ENCODE assay signal across 8 cellular contexts in genomic region chr11:3581389-3581725, GRCh38.
DNase-seq lines count a peak whose midpoint lies in the region; ATAC-seq, FAIRE-seq and TF ChIP-seq lines count a peak whose summit lies in the region.
"Not testable (repeated sequence)": the region's sequence is repeated elsewhere in the genome, so short reads cannot be mapped to it uniquely, and the experiment has no call there.

No MANE protein-coding gene starts in this region.

- peak overlapping the region; percentile 48 for H3K4me3 Mint-ChIP-seq in activated CD4-positive, alpha-beta T cell treated with anti-CD3 and anti-CD28 coated beads for 36 hours
- H3K4me3 Mint-ChIP-seq in activated naive CD4-positive, alpha-beta T cell treated with anti-CD3 and anti-CD28 coated beads, Interleukin-2, amount 10 ng/mL, durations not matched to agents 7 days and 5 days = peak overlapping the region; percentile 54
- peak overlapping the region; percentile 71 for H3K4me3 Mint-ChIP-seq in endodermal cell
- peak overlapping the region; percentile 42 to 80 (median 66) for H3K4me3 Mint-ChIP-seq in naive thymus-derived CD4-positive, alpha-beta T cell
- peak overlapping the region; percentile 66 for H3K4me3 Mint-ChIP-seq in stimulated activated memory B cell treated with anti-CD40 and anti-IgM and Interleukin-4, amounts not matched to agents 10 μg/mL and 1 μg/mL and 100 μg/mL, for 72 hours

- not testable (repeated sequence) for H3K4me1 Mint-ChIP-seq in activated CD4-positive, alpha-beta T cell treated with anti-CD3 and anti-CD28 coated beads for 36 hours; activated naive CD4-positive, alpha-beta T cell treated with anti-CD3 and anti-CD28 coated beads, Interleukin-2, amount 10 ng/mL, durations not matched to agents 7 days and 5 days
- H3K4me1 Mint-ChIP-seq in endodermal cell = peaks cover 34% of the 10 kb centered on the region
- peaks cover 0 to 13% (median 5%) of the 10 kb centered on the region in 7 donors for H3K4me1 Mint-ChIP-seq in naive thymus-derived CD4-positive, alpha-beta T cell
- peaks cover 15% of the 10 kb centered on the region for H3K4me1 Mint-ChIP-seq in stimulated activated memory B cell treated with anti-CD40 and anti-IgM and Interleukin-4, amounts not matched to agents 10 μg/mL and 1 μg/mL and 100 μg/mL, for 72 hours

- not testable (repeated sequence) for H3K9me3 Mint-ChIP-seq in activated CD4-positive, alpha-beta T cell treated with anti-CD3 and anti-CD28 coated beads for 36 hours (ENCODE audit: low read depth); activated naive CD4-positive, alpha-beta T cell treated with anti-CD3 and anti-CD28 coated beads, Interleukin-2, amount 10 ng/mL, durations not matched to agents 7 days and 5 days; endodermal cell; naive thymus-derived CD4-positive, alpha-beta T cell; stimulated activated memory B cell treated with anti-CD40 and anti-IgM and Interleukin-4, amounts not matched to agents 10 μg/mL and 1 μg/mL and 100 μg/mL, for 72 hours

- H3F3A ChIP-seq in DOHH2 (ENCODE audit: control insufficient read depth, insufficient read depth); OCI-LY1 (ENCODE audit: insufficient read depth, low read length): not testable (repeated sequence)

- H2AFZ ChIP-seq in OCI-LY1 (ENCODE audit: low read length) = not testable (repeated sequence)

- not testable (repeated sequence) for TF ChIP-seq RAD21 in A549 (conservative IDR thresholded peaks at IDR 0.05 in 1 of 2, IDR thresholded peaks at IDR 0.05 in 1 of 2)

- WGBS in A549 (ENCODE audit: missing lambda C conversion rate) = 6% methylated on average over 9 of the region's 10 CpGs
- WGBS in endodermal cell (ENCODE audit: insufficient coverage in 1 of 2, insufficient read length in 1 of 2), 2 experiments = 49 to 70% methylated on average over 2 to 10 of the region's 10 CpGs

- H3K27me3 Mint-ChIP-seq in activated CD4-positive, alpha-beta T cell treated with anti-CD3 and anti-CD28 coated beads for 36 hours = peaks cover 34% of the 10 kb centered on the region
- peaks cover 74% of the 10 kb centered on the region for H3K27me3 Mint-ChIP-seq in activated naive CD4-positive, alpha-beta T cell treated with anti-CD3 and anti-CD28 coated beads, Interleukin-2, amount 10 ng/mL, durations not matched to agents 7 days and 5 days
- peaks cover 31% of the 10 kb centered on the region for H3K27me3 Mint-ChIP-seq in endodermal cell (ENCODE audit: insufficient read depth)
- peaks cover 11 to 44% (median 29%) of the 10 kb centered on the region in 5 donors for H3K27me3 Mint-ChIP-seq in naive thymus-derived CD4-positive, alpha-beta T cell
- H3K27me3 Mint-ChIP-seq in stimulated activated memory B cell treated with anti-CD40 and anti-IgM and Interleukin-4, amounts not matched to agents 10 μg/mL and 1 μg/mL and 100 μg/mL, for 72 hours = peaks cover 60% of the 10 kb centered on the region

- peak overlapping the region; percentile 99 for H3K4me2 ChIP-seq in A549
- H3K4me2 ChIP-seq in DOHH2 (ENCODE audit: low read length) = 0 out of 2 replicates have a peak overlapping the region, but pooled peaks have one; percentile 33
- H3K4me2 ChIP-seq in OCI-LY1 (ENCODE audit: low read length) = not testable (repeated sequence)

- DNase-seq in A549 (ENCODE audit: low read depth in 1 of 2, low spot score in 1 of 2); activated CD4-positive, alpha-beta T cell treated with anti-CD3 and anti-CD28 coated beads for 36 hours; activated naive CD4-positive, alpha-beta T cell treated with anti-CD3 and anti-CD28 coated beads, Interleukin-2, amount 10 ng/mL, durations not matched to agents 7 days and 5 days; endodermal cell: not testable (repeated sequence)
- DNase-seq in naive thymus-derived CD4-positive, alpha-beta T cell = peak in 1 of 9 donors; percentile 4

- intact Hi-C loops in activated CD4-positive, alpha-beta T cell treated with anti-CD3 and anti-CD28 coated beads for 36 hours (cut with DNase I, micrococcal nuclease) = loop anchor here in 1 of 2 experiments (1.0 to 5.0 kb wide), 3 partner anchors 27 to 125 kb away; no protein-coding TSS in a partner anchor
- intact Hi-C loops in naive thymus-derived CD4-positive, alpha-beta T cell (cut with micrococcal nuclease) = not testable (repeated sequence)

- CTCF ChIA-PET in A549 (lab: Yijun Ruan, JAX) = interaction anchor here (0.7 to 1.5 kb wide), 12 partner anchors 8 to 395 kb away, joined by 3 to 8 read pairs (median 3); no protein-coding TSS in a partner anchor
- CTCF ChIA-PET in activated CD4-positive, alpha-beta T cell treated with anti-CD3 and anti-CD28 coated beads for 36 hours (lab: Charles Lee); activated naive CD4-positive, alpha-beta T cell treated with anti-CD3 and anti-CD28 coated beads, Interleukin-2, amount 10 ng/mL, durations not matched to agents 7 days and 5 days (lab: Charles Lee); naive thymus-derived CD4-positive, alpha-beta T cell (lab: Charles Lee): not testable (repeated sequence)

- H3K4me1 ChIP-seq in A549; DOHH2 (ENCODE audit: control insufficient read depth, low read length); OCI-LY1 (ENCODE audit: insufficient read depth, low read length, severe bottlenecking); endodermal cell (ENCODE audit: control insufficient read depth, insufficient read depth, low read length); naive thymus-derived CD4-positive, alpha-beta T cell (ENCODE audit: control insufficient read depth in 2 of 2, insufficient read depth in 2 of 2, low read length in 2 of 2): not testable (repeated sequence)

- not testable (repeated sequence) for TF ChIP-seq EP300 in A549 (IDR thresholded peaks at IDR 0.05)

- not testable (repeated sequence) for H3K36me3 Mint-ChIP-seq in activated CD4-positive, alpha-beta T cell treated with anti-CD3 and anti-CD28 coated beads for 36 hours (ENCODE audit: low read depth); activated naive CD4-positive, alpha-beta T cell treated with anti-CD3 and anti-CD28 coated beads, Interleukin-2, amount 10 ng/mL, durations not matched to agents 7 days and 5 days; endodermal cell (ENCODE audit: low read depth); naive thymus-derived CD4-positive, alpha-beta T cell; stimulated activated memory B cell treated with anti-CD40 and anti-IgM and Interleukin-4, amounts not matched to agents 10 μg/mL and 1 μg/mL and 100 μg/mL, for 72 hours

- not testable (repeated sequence) for H4K20me1 ChIP-seq in DOHH2 (ENCODE audit: control insufficient read depth, insufficient read depth, low read depth, low read length); OCI-LY1 (ENCODE audit: insufficient read depth, low read length)

- not testable (repeated sequence) for ATAC-seq in A549; activated CD4-positive, alpha-beta T cell treated with anti-CD3 and anti-CD28 coated beads for 36 hours; naive thymus-derived CD4-positive, alpha-beta T cell; stimulated activated memory B cell treated with anti-CD40 and anti-IgM and Interleukin-4, amounts not matched to agents 10 μg/mL and 1 μg/mL and 100 μg/mL, for 72 hours

- not testable (repeated sequence) for TF ChIP-seq POLR2A in A549 (IDR thresholded peaks at IDR 0.05; ENCODE audit: low read length)

- not testable (repeated sequence) for TF ChIP-seq CTCF in A549 (IDR thresholded peaks at IDR 0.05); DOHH2 (IDR thresholded peaks at IDR 0.05; ENCODE audit: low read depth, low read length, poor library complexity, severe bottlenecking); endodermal cell (conservative IDR thresholded peaks at IDR 0.05)
- 0 out of 2 replicates have a peak, but pooled peaks have one; percentile 18 for TF ChIP-seq CTCF in OCI-LY1 (IDR thresholded peaks at IDR 0.05; ENCODE audit: low read length)

- H3K4me3 ChIP-seq in A549; DOHH2 (ENCODE audit: low read length); OCI-LY1 (ENCODE audit: low read depth, low read length, poor library complexity, severe bottlenecking); endodermal cell (ENCODE audit: low read length); naive thymus-derived CD4-positive, alpha-beta T cell (ENCODE audit: low read length): not testable (repeated sequence)

- not testable (repeated sequence) for H3K9ac ChIP-seq in OCI-LY1 (ENCODE audit: low read length); endodermal cell (ENCODE audit: extremely low read depth, low read length, poor library complexity, severe bottlenecking)

- not testable (repeated sequence) for FAIRE-seq in A549 (lab: Jason Lieb, UNC)

- H3K36me3 ChIP-seq in DOHH2 (ENCODE audit: control insufficient read depth, low read length); OCI-LY1 (ENCODE audit: insufficient read depth, low read length); endodermal cell (ENCODE audit: control insufficient read depth, insufficient read depth, low read length); naive thymus-derived CD4-positive, alpha-beta T cell (ENCODE audit: control insufficient read depth in 2 of 3, insufficient read depth in 3 of 3, low read length in 3 of 3): not testable (repeated sequence)

- not testable (repeated sequence) for H3K79me2 ChIP-seq in DOHH2 (ENCODE audit: control insufficient read depth, low read length); OCI-LY1 (ENCODE audit: insufficient read depth, low read length)

- H3K9me2 ChIP-seq in DOHH2 (replicated peaks; ENCODE audit: control insufficient read depth, low read length); OCI-LY1 (ENCODE audit: low read depth, low read length): not testable (repeated sequence)

- not testable (repeated sequence) for H3K27me3 ChIP-seq in DOHH2 (ENCODE audit: control insufficient read depth, low read length); OCI-LY1 (ENCODE audit: insufficient read depth, low read length); endodermal cell (ENCODE audit: control insufficient read depth, insufficient read depth, low read length, poor library complexity, severe bottlenecking); naive thymus-derived CD4-positive, alpha-beta T cell (ENCODE audit: control insufficient read depth in 2 of 2, insufficient read depth in 2 of 2, low read length in 2 of 2)

- not testable (repeated sequence) for H3K27ac ChIP-seq in A549; DOHH2 (ENCODE audit: low read depth, low read length); OCI-LY1 (ENCODE audit: low read depth, low read length, poor library complexity, severe bottlenecking); endodermal cell (ENCODE audit: low read depth, low read length); naive thymus-derived CD4-positive, alpha-beta T cell (ENCODE audit: low read depth, low read length)

- H3K27ac Mint-ChIP-seq in activated CD4-positive, alpha-beta T cell treated with anti-CD3 and anti-CD28 coated beads for 36 hours; activated naive CD4-positive, alpha-beta T cell treated with anti-CD3 and anti-CD28 coated beads, Interleukin-2, amount 10 ng/mL, durations not matched to agents 7 days and 5 days; endodermal cell; stimulated activated memory B cell treated with anti-CD40 and anti-IgM and Interleukin-4, amounts not matched to agents 10 μg/mL and 1 μg/mL and 100 μg/mL, for 72 hours: not testable (repeated sequence)
- peak overlapping the region in 1 of 9 donors; percentile 70 for H3K27ac Mint-ChIP-seq in naive thymus-derived CD4-positive, alpha-beta T cell

- H3K9me3 ChIP-seq in A549; DOHH2 (ENCODE audit: control insufficient read depth, insufficient read depth, low read length); OCI-LY1 (ENCODE audit: low read length); endodermal cell (ENCODE audit: control insufficient read depth, low read length); naive thymus-derived CD4-positive, alpha-beta T cell (ENCODE audit: control insufficient read depth in 2 of 3, low read length in 3 of 3): not testable (repeated sequence)

- POLR2A ChIA-PET in A549 (lab: Yijun Ruan, JAX); activated CD4-positive, alpha-beta T cell treated with anti-CD3 and anti-CD28 coated beads for 36 hours (lab: Charles Lee); naive thymus-derived CD4-positive, alpha-beta T cell (lab: Charles Lee): not testable (repeated sequence)
